ENCODE assay signal across 11 cellular contexts in genomic region chr6:151285121-151285520, GRCh38. TPM values are rescaled to one million over a fixed set of nuclear protein-coding genes. Genes with fewer than 3 reads are reported as not detected.
A peak's percentile ranks its signal among the peaks of the same experiment; 100 is the strongest.
DNase-seq lines count a peak whose midpoint lies in the region; ATAC-seq, FAIRE-seq and TF ChIP-seq lines count a peak whose summit lies in the region.
"Had no signal": no experiment of that assay in that cellular context is flagged by ENCODE, and none has a peak within 500 bp of the region (broad histone marks: within the 10 kb centered on the region; RNA-seq: fewer than 3 reads in every experiment).

No MANE protein-coding gene starts in this region.

- peaks cover 69% of the 10 kb centered on the region for H4K20me1 ChIP-seq in astrocyte (ENCODE audit: insufficient read depth, low read length)

- H3K9me3 ChIP-seq in astrocyte (ENCODE audit: insufficient read depth, low read depth, low read length) (no peaks in the 10 kb centered on the region), right atrium auricular region (no peaks in the 10 kb centered on the region), spleen (no peaks in the 10 kb centered on the region), small intestine (ENCODE audit: control insufficient read depth, low read depth) (no peaks in the 10 kb centered on the region)

- H3K4me3 ChIP-seq in astrocyte (ENCODE audit: insufficient read depth, low read depth, low read length) (no peak overlapping the region), right atrium auricular region (no peak overlapping the region), spleen (peak overlapping the region in 1 of 8 donors; percentile 44), small intestine (ENCODE audit: low read depth in 1 of 2, low read length in 2 of 2) (no peak overlapping the region)

- H3K4me1 ChIP-seq in astrocyte (ENCODE audit: insufficient read depth, low read length) (peaks cover 10% of the 10 kb centered on the region), right atrium auricular region (peaks cover 0 to 12% of the 10 kb centered on the region in 2 donors), spleen (peaks cover 10 to 34% (median 18%) of the 10 kb centered on the region in 6 donors), small intestine (ENCODE audit: control insufficient read depth in 2 of 2, insufficient read depth in 1 of 2, low read depth in 1 of 2, low read length in 1 of 2) (peaks cover 0 to 3% of the 10 kb centered on the region in 2 donors)

- peak overlapping the region; percentile 55 for H3K27ac Mint-ChIP-seq in astrocyte (ENCODE audit: unreplicated experiment)

- no peak overlapping the region for H3K4me3 Mint-ChIP-seq in astrocyte (ENCODE audit: unreplicated experiment)

- H3K36me3 ChIP-seq in astrocyte (ENCODE audit: insufficient read depth, low read length), result no peaks in the 10 kb centered on the region
- H3K36me3 ChIP-seq in right atrium auricular region, result no peaks in the 10 kb centered on the region
- no peaks in the 10 kb centered on the region for H3K36me3 ChIP-seq in spleen
- no peaks in the 10 kb centered on the region for H3K36me3 ChIP-seq in small intestine (ENCODE audit: control insufficient read depth in 2 of 2, insufficient read depth in 2 of 2, low read length in 2 of 2)

- ATAC-seq in HG02870 (IDR thresholded peaks at IDR 0.05; ENCODE audit: unreplicated experiment) (no peak), HG03135 (IDR thresholded peaks at IDR 0.05; ENCODE audit: unreplicated experiment) (no peak), GM21447 (IDR thresholded peaks at IDR 0.05; ENCODE audit: unreplicated experiment) (no peak)
- ATAC-seq: stimulated activated naive CD8-positive, alpha-beta T cell treated with anti-CD3 and anti-CD28 coated beads, Interleukin-15, Interleukin-2, amounts not matched to agents 100 U/mL and 50 U/mL, for 24 hours had no signal

- no peak overlapping the region for H3K9ac ChIP-seq in astrocyte (ENCODE audit: low read length)

- H3K9me3 Mint-ChIP-seq in astrocyte (ENCODE audit: unreplicated experiment), result no peaks in the 10 kb centered on the region

- H3K27me3 Mint-ChIP-seq in astrocyte (ENCODE audit: low read depth, unreplicated experiment), result no peaks in the 10 kb centered on the region

- peaks cover 96% of the 10 kb centered on the region for H3K79me2 ChIP-seq in astrocyte (ENCODE audit: insufficient read depth, low read length)

- no peak overlapping the region for H2AFZ ChIP-seq in astrocyte (ENCODE audit: low read depth, low read length)

- peak overlapping the region; percentile 26 for H3K4me2 ChIP-seq in astrocyte (ENCODE audit: low read length)

- H3K27me3 ChIP-seq in astrocyte (ENCODE audit: insufficient read depth, low read length), result no peaks in the 10 kb centered on the region
- H3K27me3 ChIP-seq in right atrium auricular region, result no peaks in the 10 kb centered on the region
- peaks cover 0 to 10% (median 0%) of the 10 kb centered on the region in 7 donors for H3K27me3 ChIP-seq in spleen (replicated peaks in 1 of 7)
- H3K27me3 ChIP-seq in small intestine (ENCODE audit: control insufficient read depth in 2 of 2, insufficient read depth in 2 of 2, low read length in 2 of 2), result no peaks in the 10 kb centered on the region

- peak; percentile 23 for DNase-seq in HCEC 1CT
- peak; percentile 77 for DNase-seq in astrocyte (ENCODE audit: low read depth)
- DNase-seq in right atrium auricular region (ENCODE audit: low spot score), result no peak
- no peak for DNase-seq in spleen
- no peak for DNase-seq in small intestine
- DNase-seq: NCI-H526 treated with DMSO at 0.1 percent for 48 hours; stimulated activated naive CD8-positive, alpha-beta T cell treated with anti-CD3 and anti-CD28 coated beads, Interleukin-15, Interleukin-2, amounts not matched to agents 100 U/mL and 50 U/mL, for 24 hours; SW 1271 had no signal

- H3K36me3 Mint-ChIP-seq in astrocyte (ENCODE audit: low read depth, unreplicated experiment), result peaks cover 12% of the 10 kb centered on the region

- FAIRE-seq in astrocyte (lab: Jason Lieb, UNC) (peak; percentile 45), small intestine (lab: Jason Lieb, UNC) (no peak)

- peak overlapping the region; percentile 18 for H3K27ac ChIP-seq in astrocyte (ENCODE audit: low read depth, low read length)
- peak overlapping the region; percentile 43 to 50 for H3K27ac ChIP-seq in right atrium auricular region
- H3K27ac ChIP-seq in spleen, result peak overlapping the region in 6 of 8 donors; percentile 19 to 60 (median 48)
- H3K27ac ChIP-seq in small intestine (ENCODE audit: low read depth in 1 of 2, low read length in 1 of 2), result peak overlapping the region in 1 of 2 donors; percentile 58

- peaks cover 29% of the 10 kb centered on the region for H3K4me1 Mint-ChIP-seq in astrocyte (ENCODE audit: low read depth, unreplicated experiment)

- intact Hi-C loops in spleen (cut with DNase I; ENCODE audit: low total_unique reads), result no loop called here

- no peak for TF ChIP-seq POLR2A in spleen (IDR thresholded peaks at IDR 0.05)

- no peak for TF ChIP-seq CTCF in astrocyte (IDR thresholded peaks at IDR 0.05; ENCODE audit: insufficient read depth, low read depth, low read length)
- no peak for TF ChIP-seq CTCF in right atrium auricular region (IDR thresholded peaks at IDR 0.05)
- TF ChIP-seq CTCF in spleen (IDR thresholded peaks at IDR 0.05 in 8 of 11, conservative IDR thresholded peaks at IDR 0.05 in 3 of 11), result no peak

RNA-seq across cellular contexts. Expression of gene AKAP12, which starts 45.4 kb away (rescaled TPM):
- total RNA-seq in astrocyte, result 76.1 and 115 TPM in 2 replicates
- total RNA-seq in right atrium auricular region, result 10 to 100 TPM; 27.7 to 40.1 TPM
- total RNA-seq in spleen, result 10 to 100 TPM; 38.0 to 64.7 (median 47.7) TPM
- 1 to 10 TPM; 3.2 to 6.1 (median 3.8) TPM for polyA plus RNA-seq in spleen
- polyA plus RNA-seq in small intestine, result 10 to 100 TPM in 1 of 3 donors, 1 to 10 TPM in 1, under 1 TPM in 1; 0.67 to 23.3 (median 3.5) TPM

Comparison
In these comparisons a context has a peak if more than half of its experiments do, and no peak if none do; other contexts are left out.
1. DNase-seq: peak in HCEC 1CT (single experiment) and astrocyte (single experiment); none in right atrium auricular region (single experiment), spleen (single experiment) and small intestine (single experiment).